24 cellular contexts compared by ENCODE assay signal in genomic region chr3:123802007-123802630, GRCh38.
"Had no signal": no experiment of that assay in that cellular context is flagged by ENCODE, and none has a peak within 500 bp of the region (broad histone marks: within the 10 kb centered on the region; RNA-seq: fewer than 3 reads in every experiment).

No MANE protein-coding gene starts in this region.

- H3K27ac ChIP-seq: Peyer's patch, SJSA1 had no signal

- H3K27me3 ChIP-seq: Peyer's patch, SJSA1 had no signal

- DNase-seq: activated B cell treated with CpG ODN at 0.5 μM for 24 hours; activated CD4-positive, alpha-beta T cell treated with anti-CD3 and anti-CD28 coated beads for 1 hour; activated CD4-positive, alpha-beta T cell treated with anti-CD3 and anti-CD28 coated beads, Interleukin-2, amount 10 ng/mL, durations not matched to agents 24 days and 14 days; activated CD4-positive, alpha-beta T cell treated with anti-CD3 and anti-CD28 coated beads, Interleukin-2, amount 50 U/mL, for 48 hours; activated effector memory CD4-positive, alpha-beta T cell treated with anti-CD3 and anti-CD28 coated beads, Interleukin-2, amount 50 U/mL, for 16 hours; activated naive CD4-positive, alpha-beta T cell treated with Interleukin-2 at 50 U/mL for 16 hours; activated naive CD8-positive, alpha-beta T cell treated with anti-CD3 and anti-CD28 coated beads, Interleukin-2, amount 50 U/mL, for 24 hours; activated T-cell treated with anti-CD3 and anti-CD28 coated beads, Interleukin-2, amount 50 U/mL, for 4 hours; amniotic stem cell; Karpas-422; MM.1S; NCI-H1105; NCI-H1436; NCI-H1694 treated with DMSO at 0.1 percent for 48 hours; NCI-H2029 treated with DMSO at 0.1 percent for 48 hours; NCI-H510A treated with DMSO at 0.1 percent for 48 hours; NCI-H69; Peyer's patch; SHP77; T-helper 17 cell; T-helper 9 cell had no signal

- H3K9me3 ChIP-seq: Peyer's patch, SJSA1 had no signal

- FAIRE-seq: astrocyte had no signal

- H3K36me3 ChIP-seq: Peyer's patch, SJSA1 had no signal

- H3K4me3 ChIP-seq: Peyer's patch, SJSA1 had no signal

- ATAC-seq: activated naive CD4-positive, alpha-beta T cell treated with anti-CD3 and anti-CD28 coated beads, Interleukin-2, amount 50 U/mL, for 72 hours; activated naive CD8-positive, alpha-beta T cell treated with anti-CD3 and anti-CD28 coated beads, Interleukin-2, amount 50 U/mL, for 24 hours; activated T-cell treated with anti-CD3 and anti-CD28 coated beads, Interleukin-2, amount 50 U/mL, for 4 hours; T-helper 17 cell had no signal
